ENCODE assay signal across 1 cellular context in the genomic region with DNA sequence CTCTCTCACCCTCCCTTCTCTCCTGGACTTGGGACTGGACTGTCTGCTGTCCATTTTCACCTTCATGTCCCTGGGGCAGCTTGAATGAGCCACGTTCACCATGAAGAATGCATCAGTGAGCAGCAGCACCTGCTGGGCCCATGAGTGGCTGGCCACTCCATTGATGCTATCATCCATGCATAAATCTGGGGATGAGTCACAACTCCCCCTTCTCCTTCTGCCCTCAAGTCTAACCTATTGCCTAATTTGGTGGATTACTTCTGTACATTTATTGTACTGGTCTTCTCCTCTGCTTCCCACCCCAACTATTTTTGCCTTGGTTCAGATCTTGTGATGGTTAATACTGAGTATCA.
TF ChIP-seq lines count a peak whose summit lies in the region.

No MANE protein-coding gene starts in this region.

TF ChIP-seq in SK-N-SH treated with all-trans-retinoic acid at 6 μM for 48 hours, 23 proteins besides CTCF, POLR2A, EP300 and RAD21 (continued from another document):
- TF ChIP-seq, protein P1, sequence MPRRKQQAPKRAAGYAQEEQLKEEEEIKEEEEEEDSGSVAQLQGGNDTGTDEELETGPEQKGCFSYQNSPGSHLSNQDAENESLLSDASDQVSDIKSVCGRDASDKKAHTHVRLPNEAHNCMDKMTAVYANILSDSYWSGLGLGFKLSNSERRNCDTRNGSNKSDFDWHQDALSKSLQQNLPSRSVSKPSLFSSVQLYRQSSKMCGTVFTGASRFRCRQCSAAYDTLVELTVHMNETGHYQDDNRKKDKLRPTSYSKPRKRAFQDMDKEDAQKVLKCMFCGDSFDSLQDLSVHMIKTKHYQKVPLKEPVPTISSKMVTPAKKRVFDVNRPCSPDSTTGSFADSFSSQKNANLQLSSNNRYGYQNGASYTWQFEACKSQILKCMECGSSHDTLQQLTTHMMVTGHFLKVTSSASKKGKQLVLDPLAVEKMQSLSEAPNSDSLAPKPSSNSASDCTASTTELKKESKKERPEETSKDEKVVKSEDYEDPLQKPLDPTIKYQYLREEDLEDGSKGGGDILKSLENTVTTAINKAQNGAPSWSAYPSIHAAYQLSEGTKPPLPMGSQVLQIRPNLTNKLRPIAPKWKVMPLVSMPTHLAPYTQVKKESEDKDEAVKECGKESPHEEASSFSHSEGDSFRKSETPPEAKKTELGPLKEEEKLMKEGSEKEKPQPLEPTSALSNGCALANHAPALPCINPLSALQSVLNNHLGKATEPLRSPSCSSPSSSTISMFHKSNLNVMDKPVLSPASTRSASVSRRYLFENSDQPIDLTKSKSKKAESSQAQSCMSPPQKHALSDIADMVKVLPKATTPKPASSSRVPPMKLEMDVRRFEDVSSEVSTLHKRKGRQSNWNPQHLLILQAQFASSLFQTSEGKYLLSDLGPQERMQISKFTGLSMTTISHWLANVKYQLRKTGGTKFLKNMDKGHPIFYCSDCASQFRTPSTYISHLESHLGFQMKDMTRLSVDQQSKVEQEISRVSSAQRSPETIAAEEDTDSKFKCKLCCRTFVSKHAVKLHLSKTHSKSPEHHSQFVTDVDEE (CRISPR knock-in tag; IDR thresholded peaks at IDR 0.05), result no peak
- TF ChIP-seq SNAI2 (CRISPR knock-in tag; IDR thresholded peaks at IDR 0.05) (no peak), ZFP30 (CRISPR knock-in tag; IDR thresholded peaks at IDR 0.05) (no peak), TOX (CRISPR knock-in tag; IDR thresholded peaks at IDR 0.05; ENCODE audit: borderline replicate concordance) (no peak)
- TF ChIP-seq, protein P2, sequence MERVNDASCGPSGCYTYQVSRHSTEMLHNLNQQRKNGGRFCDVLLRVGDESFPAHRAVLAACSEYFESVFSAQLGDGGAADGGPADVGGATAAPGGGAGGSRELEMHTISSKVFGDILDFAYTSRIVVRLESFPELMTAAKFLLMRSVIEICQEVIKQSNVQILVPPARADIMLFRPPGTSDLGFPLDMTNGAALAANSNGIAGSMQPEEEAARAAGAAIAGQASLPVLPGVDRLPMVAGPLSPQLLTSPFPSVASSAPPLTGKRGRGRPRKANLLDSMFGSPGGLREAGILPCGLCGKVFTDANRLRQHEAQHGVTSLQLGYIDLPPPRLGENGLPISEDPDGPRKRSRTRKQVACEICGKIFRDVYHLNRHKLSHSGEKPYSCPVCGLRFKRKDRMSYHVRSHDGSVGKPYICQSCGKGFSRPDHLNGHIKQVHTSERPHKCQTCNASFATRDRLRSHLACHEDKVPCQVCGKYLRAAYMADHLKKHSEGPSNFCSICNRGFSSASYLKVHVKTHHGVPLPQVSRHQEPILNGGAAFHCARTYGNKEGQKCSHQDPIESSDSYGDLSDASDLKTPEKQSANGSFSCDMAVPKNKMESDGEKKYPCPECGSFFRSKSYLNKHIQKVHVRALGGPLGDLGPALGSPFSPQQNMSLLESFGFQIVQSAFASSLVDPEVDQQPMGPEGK (CRISPR knock-in tag; IDR thresholded peaks at IDR 0.05; ENCODE audit: borderline replicate concordance), result no peak
TF ChIP-seq in SK-N-SH treated with all-trans-retinoic acid at 6 μM for 48 hours: peak in this region for 0.
